Comparison of ENCODE assay signal across 15 cellular contexts in genomic region chr2:170454471-170455372, GRCh38.
"Had no signal": no experiment of that assay in that cellular context is flagged by ENCODE, and none has a peak within 500 bp of the region (broad histone marks: within the 10 kb centered on the region; RNA-seq: fewer than 3 reads in every experiment).

No MANE protein-coding gene starts in this region.

- H3K27ac Mint-ChIP-seq: activated CD4-positive, alpha-beta memory T cell treated with anti-CD3 and anti-CD28 coated beads for 36 hours; activated naive CD4-positive, alpha-beta T cell treated with anti-CD3 and anti-CD28 coated beads, Interleukin-2, amount 50 U/mL, for 72 hours; stimulated activated naive CD8-positive, alpha-beta T cell treated with anti-CD3 and anti-CD28 coated beads, Interleukin-15, amount 100 ng/mL, for 72 hours had no signal

- H3K27me3 ChIP-seq: testis had no signal

- H3K36me3 ChIP-seq: spleen had no signal

- H3K27me3 Mint-ChIP-seq: stimulated activated naive CD8-positive, alpha-beta T cell treated with anti-CD3 and anti-CD28 coated beads, Interleukin-15, amount 100 ng/mL, for 72 hours had no signal

- H3K4me1 ChIP-seq: psoas muscle, spleen, testis had no signal

- H3K4me3 Mint-ChIP-seq: activated CD4-positive, alpha-beta memory T cell treated with anti-CD3 and anti-CD28 coated beads for 36 hours; nephron; stimulated activated naive CD8-positive, alpha-beta T cell treated with anti-CD3 and anti-CD28 coated beads, Interleukin-15, amount 100 ng/mL, for 72 hours had no signal

- H3K9me3 ChIP-seq: psoas muscle, testis had no signal

- H3K4me1 Mint-ChIP-seq: nephron; stimulated activated naive CD8-positive, alpha-beta T cell treated with anti-CD3 and anti-CD28 coated beads, Interleukin-15, amount 100 ng/mL, for 72 hours had no signal

- DNase-seq: activated CD4-positive, alpha-beta memory T cell treated with anti-CD3 and anti-CD28 coated beads for 36 hours; activated gamma-delta T cell; activated T-cell treated with anti-CD3 and anti-CD28 coated beads, Interleukin-2, amount 50 U/mL, for 48 hours; caudate nucleus; islet precursor cell; occipital lobe; psoas muscle; spleen; stimulated activated naive CD8-positive, alpha-beta T cell treated with anti-CD3 and anti-CD28 coated beads, Interleukin-15, amount 100 ng/mL, for 72 hours; testis had no signal

- H3K9me3 Mint-ChIP-seq: activated CD4-positive, alpha-beta memory T cell treated with anti-CD3 and anti-CD28 coated beads for 36 hours; activated naive CD4-positive, alpha-beta T cell treated with anti-CD3 and anti-CD28 coated beads, Interleukin-2, amount 50 U/mL, for 72 hours; stimulated activated naive CD8-positive, alpha-beta T cell treated with anti-CD3 and anti-CD28 coated beads, Interleukin-15, amount 100 ng/mL, for 72 hours had no signal

- ATAC-seq: activated naive CD4-positive, alpha-beta T cell treated with anti-CD3 and anti-CD28 coated beads, Interleukin-2, amount 50 U/mL, for 72 hours; psoas muscle; sciatic nerve; SK-N-SH treated with all-trans-retinoic acid at 6 μM for 48 hours; stimulated activated naive CD8-positive, alpha-beta T cell treated with anti-CD3 and anti-CD28 coated beads, Interleukin-15, amount 100 ng/mL, for 72 hours had no signal

- H3K36me3 Mint-ChIP-seq: activated CD4-positive, alpha-beta memory T cell treated with anti-CD3 and anti-CD28 coated beads for 36 hours; activated naive CD4-positive, alpha-beta T cell treated with anti-CD3 and anti-CD28 coated beads, Interleukin-2, amount 50 U/mL, for 72 hours had no signal

- H3K27ac ChIP-seq: coronary artery, psoas muscle, spleen, testis had no signal

- H3K4me3 ChIP-seq: coronary artery, psoas muscle, spleen, testis had no signal
